16 cellular contexts compared by ENCODE assay signal in genomic region chr1:144534286-144534685, GRCh38. TPM values are rescaled to one million over a fixed set of nuclear protein-coding genes. Genes with fewer than 3 reads are reported as not detected.
DNase-seq lines count a peak whose midpoint lies in the region; ATAC-seq lines count a peak whose summit lies in the region.
"Not testable (repeated sequence)": the region's sequence is repeated elsewhere in the genome, so short reads cannot be mapped to it uniquely, and the experiment has no call there.
"Had no signal": no experiment of that assay in that cellular context is flagged by ENCODE, and none has a peak within 500 bp of the region (broad histone marks: within the 10 kb centered on the region; RNA-seq: fewer than 3 reads in every experiment).

No MANE protein-coding gene starts in this region.

- POLR2A ChIA-PET in CD4-positive, alpha-beta memory T cell (lab: Charles Lee; ENCODE audit: partially characterized antibody), result interaction anchor here (0.6 kb wide), 1 partner anchor 17 kb away, joined by 3 read pairs; no protein-coding TSS in a partner anchor
- POLR2A ChIA-PET in activated CD4-positive, alpha-beta T cell treated with anti-CD3 and anti-CD28 coated beads, Interleukin-2, amount 10 ng/mL, durations not matched to agents 7 days and 5 days (lab: Charles Lee), result not testable (repeated sequence)

- not testable (repeated sequence) for H3K36me3 ChIP-seq in CD4-positive, alpha-beta memory T cell (ENCODE audit: insufficient read depth, low read length)

- peak overlapping the region in 5 of 8 donors; percentile 46 to 64 (median 59) for H3K4me3 Mint-ChIP-seq in CD4-positive, alpha-beta memory T cell
- not testable (repeated sequence) for H3K4me3 Mint-ChIP-seq in T-helper 17 cell; activated CD4-positive, alpha-beta T cell treated with anti-CD3 and anti-CD28 coated beads, Interleukin-2, amount 10 ng/mL, durations not matched to agents 7 days and 5 days; activated naive CD4-positive, alpha-beta T cell treated with anti-CD3 and anti-CD28 coated beads for 36 hours; central memory CD8-positive, alpha-beta T cell; naive B cell; stimulated activated memory B cell treated with anti-CD40 and anti-IgM and Interleukin-4, amounts not matched to agents 10 μg/mL and 1 μg/mL and 100 μg/mL, for 72 hours

- intact Hi-C loops in CD4-positive, alpha-beta memory T cell (cut with micrococcal nuclease); activated naive CD4-positive, alpha-beta T cell treated with anti-CD3 and anti-CD28 coated beads for 36 hours (cut with micrococcal nuclease): not testable (repeated sequence)

- H3K27me3 ChIP-seq in CD4-positive, alpha-beta memory T cell (ENCODE audit: insufficient read depth, low read length), result not testable (repeated sequence)

- H3K27me3 Mint-ChIP-seq in CD4-positive, alpha-beta memory T cell; T-helper 17 cell; activated CD4-positive, alpha-beta T cell treated with anti-CD3 and anti-CD28 coated beads, Interleukin-2, amount 10 ng/mL, durations not matched to agents 7 days and 5 days; activated naive CD4-positive, alpha-beta T cell treated with anti-CD3 and anti-CD28 coated beads for 36 hours (ENCODE audit: low read depth); central memory CD8-positive, alpha-beta T cell; naive B cell; stimulated activated memory B cell treated with anti-CD40 and anti-IgM and Interleukin-4, amounts not matched to agents 10 μg/mL and 1 μg/mL and 100 μg/mL, for 72 hours: not testable (repeated sequence)

- peak in 4 of 5 donors; percentile 47 to 61 (median 55) for DNase-seq in CD4-positive, alpha-beta memory T cell
- DNase-seq in T-helper 17 cell; activated CD4-positive, alpha-beta T cell treated with anti-CD3 and anti-CD28 coated beads, Interleukin-2, amount 10 ng/mL, durations not matched to agents 7 days and 5 days; activated naive CD4-positive, alpha-beta T cell treated with anti-CD3 and anti-CD28 coated beads for 36 hours; central memory CD8-positive, alpha-beta T cell (ENCODE audit: low spot score in 2 of 2); naive B cell: not testable (repeated sequence)
- peak; percentile 34 for DNase-seq in activated T-cell treated with anti-CD3 and anti-CD28 coated beads, Interleukin-2, amount 50 U/mL, for 1 hour

- ATAC-seq in T-helper 17 cell (peak; percentile 80), naive B cell (ENCODE audit: low read depth in 2 of 2) (peak; percentile 10 to 35)
- ATAC-seq in central memory CD8-positive, alpha-beta T cell (replicated peaks; ENCODE audit: extremely low read depth, poor library complexity, severe bottlenecking), result peak; percentile 88
- peak; percentile 16 for ATAC-seq in stimulated activated memory B cell treated with anti-CD40 and anti-IgM and Interleukin-4, amounts not matched to agents 10 μg/mL and 1 μg/mL and 100 μg/mL, for 72 hours

- H3K36me3 Mint-ChIP-seq in CD4-positive, alpha-beta memory T cell; T-helper 17 cell (ENCODE audit: low read depth); activated CD4-positive, alpha-beta T cell treated with anti-CD3 and anti-CD28 coated beads, Interleukin-2, amount 10 ng/mL, durations not matched to agents 7 days and 5 days (ENCODE audit: low read depth); activated naive CD4-positive, alpha-beta T cell treated with anti-CD3 and anti-CD28 coated beads for 36 hours (ENCODE audit: low read depth); central memory CD8-positive, alpha-beta T cell (ENCODE audit: insufficient read depth); naive B cell; stimulated activated memory B cell treated with anti-CD40 and anti-IgM and Interleukin-4, amounts not matched to agents 10 μg/mL and 1 μg/mL and 100 μg/mL, for 72 hours: not testable (repeated sequence)

- H3K4me1 ChIP-seq in CD4-positive, alpha-beta memory T cell (ENCODE audit: insufficient read depth, low read length), result peaks cover 23% of the 10 kb centered on the region

- peak overlapping the region in 6 of 7 donors; percentile 66 to 95 (median 72) for H3K27ac Mint-ChIP-seq in CD4-positive, alpha-beta memory T cell
- not testable (repeated sequence) for H3K27ac Mint-ChIP-seq in T-helper 17 cell; stimulated activated memory B cell treated with anti-CD40 and anti-IgM and Interleukin-4, amounts not matched to agents 10 μg/mL and 1 μg/mL and 100 μg/mL, for 72 hours
- H3K27ac Mint-ChIP-seq in activated CD4-positive, alpha-beta T cell treated with anti-CD3 and anti-CD28 coated beads, Interleukin-2, amount 10 ng/mL, durations not matched to agents 7 days and 5 days, result peak overlapping the region; percentile 93
- H3K27ac Mint-ChIP-seq in activated naive CD4-positive, alpha-beta T cell treated with anti-CD3 and anti-CD28 coated beads for 36 hours, result peak overlapping the region; percentile 83
- peak overlapping the region; percentile 83 for H3K27ac Mint-ChIP-seq in central memory CD8-positive, alpha-beta T cell (ENCODE audit: low read depth)
- peak overlapping the region in 1 of 6 donors; percentile 69 for H3K27ac Mint-ChIP-seq in naive B cell

- not testable (repeated sequence) for H3K4me3 ChIP-seq in CD4-positive, alpha-beta memory T cell (ENCODE audit: low read length in 2 of 2)

- peaks cover 18 to 23% (median 20%) of the 10 kb centered on the region in 4 donors for H3K4me1 Mint-ChIP-seq in CD4-positive, alpha-beta memory T cell
- peaks cover 14% of the 10 kb centered on the region for H3K4me1 Mint-ChIP-seq in T-helper 17 cell
- H3K4me1 Mint-ChIP-seq in activated CD4-positive, alpha-beta T cell treated with anti-CD3 and anti-CD28 coated beads, Interleukin-2, amount 10 ng/mL, durations not matched to agents 7 days and 5 days, result peaks cover 26% of the 10 kb centered on the region
- peaks cover 28% of the 10 kb centered on the region for H3K4me1 Mint-ChIP-seq in activated naive CD4-positive, alpha-beta T cell treated with anti-CD3 and anti-CD28 coated beads for 36 hours (ENCODE audit: low read depth)
- H3K4me1 Mint-ChIP-seq in central memory CD8-positive, alpha-beta T cell, result peaks cover 14% of the 10 kb centered on the region
- H3K4me1 Mint-ChIP-seq in naive B cell; stimulated activated memory B cell treated with anti-CD40 and anti-IgM and Interleukin-4, amounts not matched to agents 10 μg/mL and 1 μg/mL and 100 μg/mL, for 72 hours: not testable (repeated sequence)

- not testable (repeated sequence) for H3K9me3 ChIP-seq in CD4-positive, alpha-beta memory T cell (ENCODE audit: control insufficient read depth in 1 of 2, low read length in 2 of 2); T-helper 17 cell (ENCODE audit: control insufficient read depth, low read length, poor library complexity, severe bottlenecking)

- CTCF ChIA-PET in CD4-positive, alpha-beta memory T cell (lab: Charles Lee; ENCODE audit: partially characterized antibody); activated CD4-positive, alpha-beta T cell treated with anti-CD3 and anti-CD28 coated beads, Interleukin-2, amount 10 ng/mL, durations not matched to agents 7 days and 5 days (lab: Charles Lee); activated naive CD4-positive, alpha-beta T cell treated with anti-CD3 and anti-CD28 coated beads for 36 hours (lab: Charles Lee): not testable (repeated sequence)

- H3K9me3 Mint-ChIP-seq in CD4-positive, alpha-beta memory T cell; activated CD4-positive, alpha-beta T cell treated with anti-CD3 and anti-CD28 coated beads, Interleukin-2, amount 10 ng/mL, durations not matched to agents 7 days and 5 days; activated naive CD4-positive, alpha-beta T cell treated with anti-CD3 and anti-CD28 coated beads for 36 hours; central memory CD8-positive, alpha-beta T cell; naive B cell; stimulated activated memory B cell treated with anti-CD40 and anti-IgM and Interleukin-4, amounts not matched to agents 10 μg/mL and 1 μg/mL and 100 μg/mL, for 72 hours: not testable (repeated sequence)

- H3K27ac ChIP-seq in CD4-positive, alpha-beta memory T cell (ENCODE audit: low read depth, low read length), result not testable (repeated sequence)

RNA-seq across cellular contexts. Expression of gene PPIAL4F, which starts 58.4 kb away (rescaled TPM):
- not detected for total RNA-seq in CD4-positive, alpha-beta memory T cell
- polyA plus RNA-seq in CD4-positive, alpha-beta memory T cell, result not detected
- total RNA-seq in T-helper 17 cell, result not detected
- total RNA-seq in activated CD4-positive, alpha-beta T cell treated with anti-CD3 and anti-CD28 coated beads, Interleukin-2, amount 10 ng/mL, durations not matched to agents 7 days and 5 days, result not detected
- total RNA-seq in activated naive CD4-positive, alpha-beta T cell treated with anti-CD3 and anti-CD28 coated beads for 36 hours, result not detected
- polyA plus RNA-seq in naive B cell (ENCODE audit: low read depth in 6 of 6), result not detected
- total RNA-seq: A172, Caco-2, GM12878, GM23248, H7, PC-3 had no signal
- polyA plus RNA-seq: BJ, GM12878, GM23248, IgD-negative memory B cell had no signal

Comparison
In these comparisons a context has a peak if more than half of its experiments do, and no peak if none do; other contexts are left out.
1. ATAC-seq: peak in every context shown above with its lines; median percentile 88 in central memory CD8-positive, alpha-beta T cell; 80 in T-helper 17 cell; 22 in naive B cell; 16 in stimulated activated memory B cell treated with anti-CD40 and anti-IgM and Interleukin-4, amounts not matched to agents 10 μg/mL and 1 μg/mL and 100 μg/mL, for 72 hours.